In the genomic region with DNA sequence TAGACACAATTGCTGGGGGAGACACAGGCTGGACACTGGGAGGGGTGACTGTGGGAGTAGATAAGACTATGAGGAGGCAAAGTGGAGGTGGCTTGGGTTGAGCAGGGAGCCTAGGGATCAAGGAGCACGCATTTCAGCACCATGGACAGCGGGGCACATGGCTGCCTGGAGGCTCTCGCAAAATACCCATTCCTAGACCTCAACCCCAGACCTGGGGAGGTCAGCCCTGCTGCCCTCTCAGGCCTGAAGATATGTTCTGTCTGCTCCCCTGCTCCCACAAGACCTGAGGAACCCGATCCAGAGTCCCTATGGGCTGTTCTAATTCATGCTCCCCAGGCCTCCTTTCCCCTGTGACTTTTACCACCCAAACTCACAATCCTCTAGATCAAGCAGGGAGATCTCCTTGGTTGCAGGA, we compare ENCODE assay signal across 1 cellular context.
TF ChIP-seq lines count a peak whose summit lies in the region.

No MANE protein-coding gene starts in this region.

TF ChIP-seq in HepG2, 621 proteins besides CTCF, POLR2A, EP300 and RAD21 (continued from another document and continues in another):
- no peak for TF ChIP-seq ZNF318 (CRISPR knock-in tag; IDR thresholded peaks at IDR 0.05)
- TF ChIP-seq ZNF737 (CRISPR knock-in tag; IDR thresholded peaks at IDR 0.05; ENCODE audit: borderline replicate concordance) = peak; percentile 86; the same call in 1 of the 2 replicates
- TF ChIP-seq, protein P1, sequence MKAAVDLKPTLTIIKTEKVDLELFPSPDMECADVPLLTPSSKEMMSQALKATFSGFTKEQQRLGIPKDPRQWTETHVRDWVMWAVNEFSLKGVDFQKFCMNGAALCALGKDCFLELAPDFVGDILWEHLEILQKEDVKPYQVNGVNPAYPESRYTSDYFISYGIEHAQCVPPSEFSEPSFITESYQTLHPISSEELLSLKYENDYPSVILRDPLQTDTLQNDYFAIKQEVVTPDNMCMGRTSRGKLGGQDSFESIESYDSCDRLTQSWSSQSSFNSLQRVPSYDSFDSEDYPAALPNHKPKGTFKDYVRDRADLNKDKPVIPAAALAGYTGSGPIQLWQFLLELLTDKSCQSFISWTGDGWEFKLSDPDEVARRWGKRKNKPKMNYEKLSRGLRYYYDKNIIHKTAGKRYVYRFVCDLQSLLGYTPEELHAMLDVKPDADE (CRISPR knock-in tag; IDR thresholded peaks at IDR 0.05) = peak; percentile 70; the same call in 1 of the 2 replicates
- TF ChIP-seq, protein P2, sequence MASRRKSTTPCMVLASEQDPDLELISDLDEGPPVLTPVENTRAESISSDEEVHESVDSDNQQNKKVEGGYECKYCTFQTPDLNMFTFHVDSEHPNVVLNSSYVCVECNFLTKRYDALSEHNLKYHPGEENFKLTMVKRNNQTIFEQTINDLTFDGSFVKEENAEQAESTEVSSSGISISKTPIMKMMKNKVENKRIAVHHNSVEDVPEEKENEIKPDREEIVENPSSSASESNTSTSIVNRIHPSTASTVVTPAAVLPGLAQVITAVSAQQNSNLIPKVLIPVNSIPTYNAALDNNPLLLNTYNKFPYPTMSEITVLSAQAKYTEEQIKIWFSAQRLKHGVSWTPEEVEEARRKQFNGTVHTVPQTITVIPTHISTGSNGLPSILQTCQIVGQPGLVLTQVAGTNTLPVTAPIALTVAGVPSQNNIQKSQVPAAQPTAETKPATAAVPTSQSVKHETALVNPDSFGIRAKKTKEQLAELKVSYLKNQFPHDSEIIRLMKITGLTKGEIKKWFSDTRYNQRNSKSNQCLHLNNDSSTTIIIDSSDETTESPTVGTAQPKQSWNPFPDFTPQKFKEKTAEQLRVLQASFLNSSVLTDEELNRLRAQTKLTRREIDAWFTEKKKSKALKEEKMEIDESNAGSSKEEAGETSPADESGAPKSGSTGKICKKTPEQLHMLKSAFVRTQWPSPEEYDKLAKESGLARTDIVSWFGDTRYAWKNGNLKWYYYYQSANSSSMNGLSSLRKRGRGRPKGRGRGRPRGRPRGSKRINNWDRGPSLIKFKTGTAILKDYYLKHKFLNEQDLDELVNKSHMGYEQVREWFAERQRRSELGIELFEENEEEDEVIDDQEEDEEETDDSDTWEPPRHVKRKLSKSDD (CRISPR knock-in tag; IDR thresholded peaks at IDR 0.05; ENCODE audit: low read depth) = no peak
- TF ChIP-seq YY1 (IDR thresholded peaks at IDR 0.05; ENCODE audit: insufficient read depth, insufficient replicate concordance, low read depth, low read length) = no peak
- TF ChIP-seq, protein P3, sequence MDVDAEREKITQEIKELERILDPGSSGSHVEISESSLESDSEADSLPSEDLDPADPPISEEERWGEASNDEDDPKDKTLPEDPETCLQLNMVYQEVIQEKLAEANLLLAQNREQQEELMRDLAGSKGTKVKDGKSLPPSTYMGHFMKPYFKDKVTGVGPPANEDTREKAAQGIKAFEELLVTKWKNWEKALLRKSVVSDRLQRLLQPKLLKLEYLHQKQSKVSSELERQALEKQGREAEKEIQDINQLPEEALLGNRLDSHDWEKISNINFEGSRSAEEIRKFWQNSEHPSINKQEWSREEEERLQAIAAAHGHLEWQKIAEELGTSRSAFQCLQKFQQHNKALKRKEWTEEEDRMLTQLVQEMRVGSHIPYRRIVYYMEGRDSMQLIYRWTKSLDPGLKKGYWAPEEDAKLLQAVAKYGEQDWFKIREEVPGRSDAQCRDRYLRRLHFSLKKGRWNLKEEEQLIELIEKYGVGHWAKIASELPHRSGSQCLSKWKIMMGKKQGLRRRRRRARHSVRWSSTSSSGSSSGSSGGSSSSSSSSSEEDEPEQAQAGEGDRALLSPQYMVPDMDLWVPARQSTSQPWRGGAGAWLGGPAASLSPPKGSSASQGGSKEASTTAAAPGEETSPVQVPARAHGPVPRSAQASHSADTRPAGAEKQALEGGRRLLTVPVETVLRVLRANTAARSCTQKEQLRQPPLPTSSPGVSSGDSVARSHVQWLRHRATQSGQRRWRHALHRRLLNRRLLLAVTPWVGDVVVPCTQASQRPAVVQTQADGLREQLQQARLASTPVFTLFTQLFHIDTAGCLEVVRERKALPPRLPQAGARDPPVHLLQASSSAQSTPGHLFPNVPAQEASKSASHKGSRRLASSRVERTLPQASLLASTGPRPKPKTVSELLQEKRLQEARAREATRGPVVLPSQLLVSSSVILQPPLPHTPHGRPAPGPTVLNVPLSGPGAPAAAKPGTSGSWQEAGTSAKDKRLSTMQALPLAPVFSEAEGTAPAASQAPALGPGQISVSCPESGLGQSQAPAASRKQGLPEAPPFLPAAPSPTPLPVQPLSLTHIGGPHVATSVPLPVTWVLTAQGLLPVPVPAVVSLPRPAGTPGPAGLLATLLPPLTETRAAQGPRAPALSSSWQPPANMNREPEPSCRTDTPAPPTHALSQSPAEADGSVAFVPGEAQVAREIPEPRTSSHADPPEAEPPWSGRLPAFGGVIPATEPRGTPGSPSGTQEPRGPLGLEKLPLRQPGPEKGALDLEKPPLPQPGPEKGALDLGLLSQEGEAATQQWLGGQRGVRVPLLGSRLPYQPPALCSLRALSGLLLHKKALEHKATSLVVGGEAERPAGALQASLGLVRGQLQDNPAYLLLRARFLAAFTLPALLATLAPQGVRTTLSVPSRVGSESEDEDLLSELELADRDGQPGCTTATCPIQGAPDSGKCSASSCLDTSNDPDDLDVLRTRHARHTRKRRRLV (CRISPR knock-in tag; IDR thresholded peaks at IDR 0.05) = no peak
- peak; percentile 88; the same call in 1 of the 2 replicates for TF ChIP-seq MXD4 (CRISPR knock-in tag; IDR thresholded peaks at IDR 0.05)
- TF ChIP-seq MYPOP (CRISPR knock-in tag; IDR thresholded peaks at IDR 0.05) = 0 out of 2 replicates have a peak, but pooled peaks have one; percentile 49
- TF ChIP-seq TBX2 (CRISPR knock-in tag; IDR thresholded peaks at IDR 0.05; ENCODE audit: borderline replicate concordance) = no peak
- TF ChIP-seq, protein P4, sequence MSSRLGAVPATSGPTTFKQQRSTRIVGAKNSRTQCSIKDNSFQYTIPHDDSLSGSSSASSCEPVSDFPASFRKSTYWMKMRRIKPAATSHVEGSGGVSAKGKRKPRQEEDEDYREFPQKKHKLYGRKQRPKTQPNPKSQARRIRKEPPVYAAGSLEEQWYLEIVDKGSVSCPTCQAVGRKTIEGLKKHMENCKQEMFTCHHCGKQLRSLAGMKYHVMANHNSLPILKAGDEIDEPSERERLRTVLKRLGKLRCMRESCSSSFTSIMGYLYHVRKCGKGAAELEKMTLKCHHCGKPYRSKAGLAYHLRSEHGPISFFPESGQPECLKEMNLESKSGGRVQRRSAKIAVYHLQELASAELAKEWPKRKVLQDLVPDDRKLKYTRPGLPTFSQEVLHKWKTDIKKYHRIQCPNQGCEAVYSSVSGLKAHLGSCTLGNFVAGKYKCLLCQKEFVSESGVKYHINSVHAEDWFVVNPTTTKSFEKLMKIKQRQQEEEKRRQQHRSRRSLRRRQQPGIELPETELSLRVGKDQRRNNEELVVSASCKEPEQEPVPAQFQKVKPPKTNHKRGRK (CRISPR knock-in tag; IDR thresholded peaks at IDR 0.05) = no peak
- TF ChIP-seq ZNF30 (CRISPR knock-in tag; IDR thresholded peaks at IDR 0.05) = no peak
- TF ChIP-seq HHEX (CRISPR knock-in tag; IDR thresholded peaks at IDR 0.05) = no peak
- TF ChIP-seq ZNF550 (CRISPR knock-in tag; IDR thresholded peaks at IDR 0.05; ENCODE audit: borderline replicate concordance) = no peak
- 0 out of 2 replicates have a peak, but pooled peaks have one; percentile 42 for TF ChIP-seq ZNF296 (CRISPR knock-in tag; conservative IDR thresholded peaks at IDR 0.05)
- TF ChIP-seq CHD4 (IDR thresholded peaks at IDR 0.05; ENCODE audit: borderline replicate concordance, low read length) = no peak
- peak; percentile 81 for TF ChIP-seq ZNF883 (CRISPR knock-in tag; IDR thresholded peaks at IDR 0.05; ENCODE audit: not compliant biosample characterization)
- TF ChIP-seq CERS6 (CRISPR knock-in tag; IDR thresholded peaks at IDR 0.05) = 0 out of 2 replicates have a peak, but pooled peaks have one; percentile 27
- no peak for TF ChIP-seq CC2D1A (CRISPR knock-in tag; IDR thresholded peaks at IDR 0.05)
- TF ChIP-seq, protein P5, sequence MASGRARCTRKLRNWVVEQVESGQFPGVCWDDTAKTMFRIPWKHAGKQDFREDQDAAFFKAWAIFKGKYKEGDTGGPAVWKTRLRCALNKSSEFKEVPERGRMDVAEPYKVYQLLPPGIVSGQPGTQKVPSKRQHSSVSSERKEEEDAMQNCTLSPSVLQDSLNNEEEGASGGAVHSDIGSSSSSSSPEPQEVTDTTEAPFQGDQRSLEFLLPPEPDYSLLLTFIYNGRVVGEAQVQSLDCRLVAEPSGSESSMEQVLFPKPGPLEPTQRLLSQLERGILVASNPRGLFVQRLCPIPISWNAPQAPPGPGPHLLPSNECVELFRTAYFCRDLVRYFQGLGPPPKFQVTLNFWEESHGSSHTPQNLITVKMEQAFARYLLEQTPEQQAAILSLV (CRISPR knock-in tag; IDR thresholded peaks at IDR 0.05; ENCODE audit: borderline replicate concordance) = peak; percentile 70; the same call in 1 of the 2 replicates
- peak; percentile 75; the same call in 1 of the 2 replicates for TF ChIP-seq BRCA1 (CRISPR knock-in tag; IDR thresholded peaks at IDR 0.05)
- TF ChIP-seq MBD4 (IDR thresholded peaks at IDR 0.05; ENCODE audit: borderline replicate concordance, low read length) = no peak
- TF ChIP-seq ZNF780A (CRISPR knock-in tag; IDR thresholded peaks at IDR 0.05) = peak; percentile 85; the same call in 1 of the 2 replicates
